Comparison of ENCODE assay signal across 16 cellular contexts in the genomic region with DNA sequence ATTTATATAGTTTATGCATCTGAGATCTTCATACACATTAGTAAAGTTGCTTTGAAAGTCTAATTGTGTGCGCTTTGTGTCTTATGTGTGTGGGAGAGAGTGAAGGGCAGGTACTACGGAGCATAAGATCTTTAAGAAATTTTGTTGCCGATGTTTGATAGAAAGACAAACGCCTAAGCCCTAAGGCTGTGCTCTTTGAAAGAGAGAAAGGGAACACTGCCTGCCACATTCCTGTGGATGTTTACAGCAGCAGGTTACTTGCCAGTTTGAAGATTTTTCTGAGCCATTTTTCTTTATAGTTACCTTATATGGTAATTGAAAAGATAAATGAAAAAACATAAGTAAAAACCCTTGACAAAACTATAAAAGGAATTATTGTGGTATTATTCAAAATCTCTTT.
"Had no signal": no experiment of that assay in that cellular context is flagged by ENCODE, and none has a peak within 500 bp of the region (broad histone marks: within the 10 kb centered on the region; RNA-seq: fewer than 3 reads in every experiment).

No MANE protein-coding gene starts in this region.

- H3K27ac Mint-ChIP-seq: activated CD4-positive, alpha-beta T cell treated with anti-CD3 and anti-CD28 coated beads, Interleukin-2, amount 10 ng/mL, durations not matched to agents 7 days and 5 days; activated CD8-positive, alpha-beta T cell treated with anti-CD3 and anti-CD28 coated beads, Interleukin-2, amount 10 ng/mL, durations not matched to agents 7 days and 5 days; activated naive CD4-positive, alpha-beta T cell treated with anti-CD3 and anti-CD28 coated beads for 36 hours; memory B cell had no signal

- H3K4me1 ChIP-seq: parathyroid adenoma had no signal

- H3K4me1 Mint-ChIP-seq: activated CD4-positive, alpha-beta T cell treated with anti-CD3 and anti-CD28 coated beads, Interleukin-2, amount 10 ng/mL, durations not matched to agents 7 days and 5 days; central memory CD8-positive, alpha-beta T cell; memory B cell had no signal

- H3K9me3 ChIP-seq: neutrophil, tibial nerve had no signal

- H3K79me2 ChIP-seq: parathyroid adenoma had no signal

- H3K4me3 ChIP-seq: coronary artery, tibial nerve had no signal

- H3K4me3 Mint-ChIP-seq: activated CD4-positive, alpha-beta T cell treated with anti-CD3 and anti-CD28 coated beads, Interleukin-2, amount 10 ng/mL, durations not matched to agents 7 days and 5 days; activated CD8-positive, alpha-beta T cell treated with anti-CD3 and anti-CD28 coated beads, Interleukin-2, amount 10 ng/mL, durations not matched to agents 7 days and 5 days; activated naive CD4-positive, alpha-beta T cell treated with anti-CD3 and anti-CD28 coated beads for 36 hours; activated T-cell treated with anti-CD3 and anti-CD28 coated beads, Interleukin-2, amount 50 U/mL, for 4 hours; central memory CD8-positive, alpha-beta T cell; memory B cell; naive thymus-derived CD4-positive, alpha-beta T cell had no signal

- H3K9ac ChIP-seq: parathyroid adenoma had no signal

- H3K27ac ChIP-seq: coronary artery, neutrophil, parathyroid adenoma had no signal

- H3K9me3 Mint-ChIP-seq: activated CD4-positive, alpha-beta T cell treated with anti-CD3 and anti-CD28 coated beads, Interleukin-2, amount 10 ng/mL, durations not matched to agents 7 days and 5 days; activated naive CD4-positive, alpha-beta T cell treated with anti-CD3 and anti-CD28 coated beads for 36 hours; activated T-cell treated with anti-CD3 and anti-CD28 coated beads, Interleukin-2, amount 50 U/mL, for 4 hours; central memory CD8-positive, alpha-beta T cell; memory B cell; naive thymus-derived CD4-positive, alpha-beta T cell had no signal

- H3K27me3 ChIP-seq: neutrophil, tibial nerve had no signal

- DNase-seq: activated CD4-positive, alpha-beta T cell treated with anti-CD3 and anti-CD28 coated beads, Interleukin-2, amount 10 ng/mL, durations not matched to agents 7 days and 5 days; activated CD8-positive, alpha-beta memory T cell treated with anti-CD3 and anti-CD28 coated beads, Interleukin-2, amount 50 U/mL, for 4 hours; activated CD8-positive, alpha-beta T cell treated with anti-CD3 and anti-CD28 coated beads, Interleukin-2, amount 10 ng/mL, durations not matched to agents 7 days and 5 days; activated naive CD4-positive, alpha-beta T cell treated with anti-CD3 and anti-CD28 coated beads for 36 hours; activated T-cell treated with anti-CD3 and anti-CD28 coated beads, Interleukin-2, amount 50 U/mL, for 4 hours; naive thymus-derived CD4-positive, alpha-beta T cell; stimulated activated CD8-positive, alpha-beta memory T cell treated with anti-CD3 and anti-CD28 coated beads, Interleukin-4, amount 100 ng/mL, for 48 hours; stimulated activated naive CD4-positive, alpha-beta T cell; T1000 had no signal

- H2AFZ ChIP-seq: parathyroid adenoma had no signal

- ATAC-seq: activated CD4-positive, CD25-positive, alpha-beta regulatory T cell treated with anti-CD3 and anti-CD28 coated beads, Interleukin-2, amount 50 U/mL, for 24 hours; activated CD8-positive, alpha-beta T cell treated with anti-CD3 and anti-CD28 coated beads, Interleukin-2, amount 10 ng/mL, durations not matched to agents 7 days and 5 days; activated T-cell treated with anti-CD3 and anti-CD28 coated beads, Interleukin-2, amount 50 U/mL, for 4 hours; naive thymus-derived CD4-positive, alpha-beta T cell had no signal

- H3K27me3 Mint-ChIP-seq: activated CD4-positive, alpha-beta T cell treated with anti-CD3 and anti-CD28 coated beads, Interleukin-2, amount 10 ng/mL, durations not matched to agents 7 days and 5 days; central memory CD8-positive, alpha-beta T cell; memory B cell; naive thymus-derived CD4-positive, alpha-beta T cell had no signal
